In genomic region chr5:69217732-69218568, GRCh38 we compare ENCODE assay signal across 8 cellular contexts. TPM values are rescaled to one million over a fixed set of nuclear protein-coding genes. Genes with fewer than 3 reads are reported as not detected.
DNase-seq lines count a peak whose midpoint lies in the region; ATAC-seq and TF ChIP-seq lines count a peak whose summit lies in the region.

No MANE protein-coding gene starts in this region.

- H3K4me1 Mint-ChIP-seq in activated B cell treated with CpG ODN at 0.5 μM for 24 hours = peaks cover 24% of the 10 kb centered on the region

- peaks cover 20% of the 10 kb centered on the region for H3K36me3 Mint-ChIP-seq in activated B cell treated with CpG ODN at 0.5 μM for 24 hours (ENCODE audit: low read depth)

- TF ChIP-seq CTCF in activated B cell treated with CpG ODN at 0.5 μM for 24 hours (IDR thresholded peaks at IDR 0.05) = no peak

- CTCF ChIA-PET in activated B cell treated with CpG ODN at 0.5 μM for 24 hours (lab: Charles Lee) = no interaction called here

- intact Hi-C loops in activated B cell treated with CpG ODN at 0.5 μM for 24 hours (cut with micrococcal nuclease) = loop anchor here (1.0 to 5.0 kb wide), 8 partner anchors 16 to 175 kb away; partner anchors contain the start of genes AK6, CCDC125, CDK7 and CENPH

- POLR2A ChIA-PET in activated B cell treated with CpG ODN at 0.5 μM for 24 hours (lab: Charles Lee) = interaction anchor here (1.4 to 3.0 kb wide), 3 partner anchors 17 to 124 kb away, joined by 9 to 23 read pairs (median 11); partner anchors contain the start of genes CDK7, CENPH and SLC30A5

- no peaks in the 10 kb centered on the region for H3K27me3 Mint-ChIP-seq in activated B cell treated with CpG ODN at 0.5 μM for 24 hours

- peak; percentile 94 for DNase-seq in AG08396 (ENCODE audit: low spot score)
- DNase-seq in NCI-H2227 treated with DMSO at 0.1 percent for 48 hours (lab: John Stamatoyannopoulos, UW) = peak; percentile 84
- peak; percentile 90 for DNase-seq in activated B cell treated with CpG ODN at 0.5 μM for 24 hours
- peak; percentile 86 for DNase-seq in central memory CD4-positive, alpha-beta T cell
- DNase-seq in islet precursor cell = peak; percentile 97
- DNase-seq in stimulated activated CD4-positive, alpha-beta T cell treated with anti-CD3 and anti-CD28 coated beads, Interleukin-12 subunit alpha, Interleukin-12 subunit beta, amount 100 ng/mL, for 48 hours (ENCODE audit: low read depth in 2 of 3, low spot score in 1 of 3) = peak; percentile 61 to 77 (median 72)

- peak overlapping the region; percentile 98 for H3K27ac Mint-ChIP-seq in activated B cell treated with CpG ODN at 0.5 μM for 24 hours

- H3K4me3 Mint-ChIP-seq in activated B cell treated with CpG ODN at 0.5 μM for 24 hours = peak overlapping the region; percentile 100

- ATAC-seq in GM18907 (IDR thresholded peaks at IDR 0.05; ENCODE audit: unreplicated experiment) (peak; percentile 95), HG03139 (IDR thresholded peaks at IDR 0.05; ENCODE audit: unreplicated experiment) (peak; percentile 86), activated B cell treated with CpG ODN at 0.5 μM for 24 hours (ENCODE audit: low read depth) (peak; percentile 86)

- H3K9me3 Mint-ChIP-seq in activated B cell treated with CpG ODN at 0.5 μM for 24 hours = no peaks in the 10 kb centered on the region

RNA-seq across cellular contexts. Expression of gene CDK7, which starts 16.7 kb away (rescaled TPM):
- total RNA-seq in activated B cell treated with CpG ODN at 0.5 μM for 24 hours = 27.1 and 33.5 TPM in 2 replicates

RNA-seq across cellular contexts. Expression of gene CENPH, which starts 28.6 kb away (rescaled TPM):
- total RNA-seq in activated B cell treated with CpG ODN at 0.5 μM for 24 hours = 13.0 and 13.5 TPM in 2 replicates

RNA-seq across cellular contexts. Expression of gene CCNB1, which starts 51.0 kb away (rescaled TPM):
- total RNA-seq in activated B cell treated with CpG ODN at 0.5 μM for 24 hours = 10.6 and 12.7 TPM in 2 replicates

Comparison
In these comparisons a context has a peak if more than half of its experiments do, and no peak if none do; other contexts are left out.
1. Peak in every context shown above with its lines: DNase-seq and ATAC-seq.